ENCODE assay signal across 31 cellular contexts in genomic region chr16:11057696-11058345, GRCh38.
DNase-seq lines count a peak whose midpoint lies in the region; ATAC-seq, FAIRE-seq and TF ChIP-seq lines count a peak whose summit lies in the region.
"Had no signal": no experiment of that assay in that cellular context is flagged by ENCODE, and none has a peak within 500 bp of the region (broad histone marks: within the 10 kb centered on the region; RNA-seq: fewer than 3 reads in every experiment).

No MANE protein-coding gene starts in this region.

- no peaks in the 10 kb centered on the region for H3K27me3 ChIP-seq in CD4-positive, alpha-beta memory T cell (ENCODE audit: insufficient read depth, low read length)
- H3K27me3 ChIP-seq: ascending aorta, cardiac muscle cell, left lung, right lobe of liver had no signal

- H3K9me3 Mint-ChIP-seq in CD4-positive, alpha-beta memory T cell = no peaks in the 10 kb centered on the region
- no peaks in the 10 kb centered on the region for H3K9me3 Mint-ChIP-seq in T-cell
- H3K9me3 Mint-ChIP-seq: activated naive CD8-positive, alpha-beta T cell treated with anti-CD3 and anti-CD28 coated beads for 36 hours; CD8-positive, alpha-beta T cell; naive B cell; T-helper 2 cell treated with Interferon-gamma antibody and Interleukin-4, amounts not matched to agents 5 μg/mL and 100 μg/mL, for 36 hours had no signal

- H3K27me3 Mint-ChIP-seq in CD4-positive, alpha-beta memory T cell = no peaks in the 10 kb centered on the region
- no peaks in the 10 kb centered on the region for H3K27me3 Mint-ChIP-seq in T-cell
- H3K27me3 Mint-ChIP-seq: activated CD4-positive, alpha-beta T cell treated with anti-CD3 and anti-CD28 coated beads for 36 hours; activated naive CD8-positive, alpha-beta T cell treated with anti-CD3 and anti-CD28 coated beads for 36 hours; naive B cell had no signal

- H3K27ac Mint-ChIP-seq in CD4-positive, alpha-beta memory T cell = no peak overlapping the region
- H3K27ac Mint-ChIP-seq in T-cell = no peak overlapping the region
- H3K27ac Mint-ChIP-seq: activated CD4-positive, alpha-beta T cell treated with anti-CD3 and anti-CD28 coated beads for 36 hours; activated naive CD8-positive, alpha-beta T cell treated with anti-CD3 and anti-CD28 coated beads for 36 hours; CD8-positive, alpha-beta T cell; T-helper 2 cell treated with Interferon-gamma antibody and Interleukin-4, amounts not matched to agents 5 μg/mL and 100 μg/mL, for 36 hours had no signal

- H3K4me1 ChIP-seq in CD4-positive, alpha-beta memory T cell (ENCODE audit: insufficient read depth, low read length) = peaks cover 3% of the 10 kb centered on the region
- H3K4me1 ChIP-seq: prostate gland had no signal

- intact Hi-C loops in sciatic nerve (cut with DNase I) = no loop called here
- intact Hi-C loops in CD4-positive, alpha-beta memory T cell (cut with micrococcal nuclease) = no loop called here

- FAIRE-seq in GM12891 (lab: Jason Lieb, UNC) = no peak
- FAIRE-seq: H54, RCC 7860 had no signal

- peaks cover 34 to 46% of the 10 kb centered on the region in 2 donors for H3K36me3 Mint-ChIP-seq in CD4-positive, alpha-beta memory T cell
- peaks cover 48% of the 10 kb centered on the region for H3K36me3 Mint-ChIP-seq in T-cell

- H3K27ac ChIP-seq in epithelial cell of prostate = peak overlapping the region; percentile 76
- H3K27ac ChIP-seq in CD4-positive, alpha-beta memory T cell (ENCODE audit: low read depth, low read length) = no peak overlapping the region
- H3K27ac ChIP-seq: cardiac muscle cell, KMS-11, right lobe of liver had no signal

- H3K36me3 ChIP-seq in CD4-positive, alpha-beta memory T cell (ENCODE audit: insufficient read depth, low read length) = peaks cover 13% of the 10 kb centered on the region
- H3K36me3 ChIP-seq: cardiac muscle cell had no signal

- ATAC-seq in sciatic nerve (peak; percentile 10), T-cell (replicated peaks in 1 of 4) (no peak)
- ATAC-seq: activated CD4-positive, alpha-beta T cell treated with anti-CD3 and anti-CD28 coated beads for 36 hours; CD8-positive, alpha-beta T cell; right lobe of liver had no signal

- H3K4me3 Mint-ChIP-seq in CD4-positive, alpha-beta memory T cell = no peak overlapping the region
- no peak overlapping the region for H3K4me3 Mint-ChIP-seq in T-cell
- H3K4me3 Mint-ChIP-seq: activated CD4-positive, alpha-beta T cell treated with anti-CD3 and anti-CD28 coated beads for 36 hours; activated naive CD8-positive, alpha-beta T cell treated with anti-CD3 and anti-CD28 coated beads for 36 hours; CD8-positive, alpha-beta T cell; naive B cell; T-helper 2 cell treated with Interferon-gamma antibody and Interleukin-4, amounts not matched to agents 5 μg/mL and 100 μg/mL, for 36 hours had no signal

- POLR2A ChIA-PET in CD4-positive, alpha-beta memory T cell (lab: Charles Lee; ENCODE audit: partially characterized antibody) = interaction anchor here (0.9 kb wide), 1 partner anchor 198 kb away, joined by 3 read pairs; the partner anchor contains the start of gene SOCS1
- POLR2A ChIA-PET in T-cell (lab: Charles Lee) = no interaction called here

- no peak for TF ChIP-seq POLR2A in GM12891 (IDR thresholded peaks at IDR 0.05; ENCODE audit: low read depth, low read length)

- peaks cover 2 to 15% (median 7%) of the 10 kb centered on the region in 4 donors for H3K4me1 Mint-ChIP-seq in CD4-positive, alpha-beta memory T cell
- H3K4me1 Mint-ChIP-seq in T-cell = peaks cover 17 to 21% (median 21%) of the 10 kb centered on the region in 3 donors

- CTCF ChIA-PET in CD4-positive, alpha-beta memory T cell (lab: Charles Lee; ENCODE audit: partially characterized antibody) = interaction anchor here (0.9 kb wide), 1 partner anchor 11 kb away, joined by 3 read pairs; no protein-coding TSS in a partner anchor
- CTCF ChIA-PET in T-cell (lab: Charles Lee) = interaction anchor here in 1 of 2 donors (0.6 kb wide), 1 partner anchor 14 kb away, joined by 4 read pairs; no protein-coding TSS in a partner anchor

- peak; percentile 10 for DNase-seq in activated effector memory CD4-positive, alpha-beta T cell treated with anti-CD3 and anti-CD28 coated beads, Interleukin-2, amount 50 U/mL, for 16 hours
- DNase-seq in activated effector memory CD4-positive, alpha-beta T cell treated with Interleukin-2 at 50 U/mL for 16 hours = no peak
- DNase-seq in epithelial cell of prostate (ENCODE audit: low read depth, low spot score) (no peak), sciatic nerve (ENCODE audit: low spot score) (peak; percentile 12), T-cell (no peak), GM12891 (ENCODE audit: insufficient read length, low spot score) (no peak), amygdala (lab: John Stamatoyannopoulos, UW) (no peak)
- DNase-seq in CD4-positive, alpha-beta memory T cell = no peak
- DNase-seq: activated CD4-positive, alpha-beta T cell treated with anti-CD3 and anti-CD28 coated beads for 36 hours; activated CD8-positive, alpha-beta memory T cell treated with anti-CD3 and anti-CD28 coated beads for 24 hours; activated gamma-delta T cell; activated naive CD8-positive, alpha-beta T cell treated with anti-CD3 and anti-CD28 coated beads for 36 hours; activated T-cell treated with anti-CD3 and anti-CD28 coated beads for 4 hours; CD8-positive, alpha-beta T cell; left lung; mesendoderm; naive B cell; NCI-H1436; NCI-H2107; right lobe of liver; SHP77 treated with DMSO at 0.1 percent for 48 hours; stimulated activated CD4-positive, alpha-beta T cell treated with anti-CD3 and anti-CD28 coated beads, Interleukin-4, amount 100 ng/mL, for 1 hour; trophoblast cell had no signal

- H3K9me3 ChIP-seq in CD4-positive, alpha-beta memory T cell (ENCODE audit: control insufficient read depth in 1 of 2, low read length in 2 of 2) = no peaks in the 10 kb centered on the region
- H3K9me3 ChIP-seq: ascending aorta, left lung, prostate gland, right lobe of liver had no signal

- no peak overlapping the region for H3K4me3 ChIP-seq in CD4-positive, alpha-beta memory T cell (ENCODE audit: low read length in 2 of 2)
- H3K4me3 ChIP-seq: ascending aorta, cardiac muscle cell, coronary artery, left lung, prostate gland, right lobe of liver had no signal

TF ChIP-seq in GM12891, 5 proteins besides CTCF, POLR2A, EP300 and RAD21:
- TF ChIP-seq POLR2AphosphoS5 (IDR thresholded peaks at IDR 0.05; ENCODE audit: low read depth, low read length) (no peak), PAX5 (IDR thresholded peaks at IDR 0.05; ENCODE audit: insufficient read depth, low read length, severe bottlenecking) (no peak), POU2F2 (IDR thresholded peaks at IDR 0.05; ENCODE audit: low read depth, low read length) (no peak), TAF1 (IDR thresholded peaks at IDR 0.05; ENCODE audit: low read depth, low read length) (no peak), SPI1 (IDR thresholded peaks at IDR 0.05; ENCODE audit: low read depth, low read length) (no peak)

Comparison
In these comparisons a context has a peak if more than half of its experiments do, and no peak if none do; other contexts are left out.
1. DNase-seq: peak in activated effector memory CD4-positive, alpha-beta T cell treated with anti-CD3 and anti-CD28 coated beads, Interleukin-2, amount 50 U/mL, for 16 hours (single experiment) and sciatic nerve (single experiment); none in activated effector memory CD4-positive, alpha-beta T cell treated with Interleukin-2 at 50 U/mL for 16 hours (single experiment), epithelial cell of prostate (single experiment), CD4-positive, alpha-beta memory T cell (0 of 5), T-cell (0 of 34), GM12891 (single experiment) and amygdala (0 of 56).